Comparison of ENCODE assay signal across 24 cellular contexts in the genomic region with DNA sequence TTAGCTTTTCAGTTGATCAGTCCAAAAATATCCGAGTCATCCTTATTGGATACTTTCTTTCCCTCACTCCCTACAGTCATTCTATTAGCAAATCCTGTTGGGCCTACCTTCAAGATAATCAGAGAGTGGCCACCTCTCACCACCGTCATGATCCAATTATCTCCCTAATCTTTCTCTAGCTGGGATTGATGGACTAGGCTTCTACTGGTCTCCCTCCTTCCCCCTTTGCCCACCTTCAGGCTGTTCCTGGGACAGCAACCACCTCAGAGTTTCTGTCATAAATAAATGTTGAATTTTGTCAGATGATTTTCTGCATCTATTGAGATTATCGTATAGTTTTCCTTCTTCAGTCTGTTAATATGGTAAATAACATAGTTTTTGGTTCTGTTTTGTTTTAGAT. TPM values are rescaled to one million over a fixed set of nuclear protein-coding genes. Genes with fewer than 3 reads are reported as not detected.
"Had no signal": no experiment of that assay in that cellular context is flagged by ENCODE, and none has a peak within 500 bp of the region (broad histone marks: within the 10 kb centered on the region; RNA-seq: fewer than 3 reads in every experiment).

No MANE protein-coding gene starts in this region.

- H3K9ac ChIP-seq: KMS-11, SK-N-SH had no signal

- H3K4me2 ChIP-seq: KMS-11, SK-N-SH had no signal

- H3K27ac ChIP-seq: KMS-11, RWPE1 had no signal

- ATAC-seq: HepG2, Panc1, PC-3 had no signal

- DNase-seq: IMR-90, Kasumi-1, MM.1S, MV-4-11, NCI-H1048, NCI-H1105, NCI-H1417, NCI-H1436 treated with DMSO at 0.1 percent for 48 hours, NCI-H1694, NCI-H187 treated with DMSO at 0.1 percent for 48 hours, NCI-H2029 treated with DMSO at 0.1 percent for 48 hours, NCI-H2171 treated with DMSO at 0.1 percent for 48 hours, NCI-H345, NCI-H446 treated with DMSO at 0.1 percent for 48 hours, NCI-H510A treated with DMSO at 0.1 percent for 48 hours, NCI-H526, PC-3, SHP77, SK-N-SH, SW 1271 had no signal

- H3K9me3 ChIP-seq: SK-N-SH had no signal

RNA-seq across cellular contexts. Expression of a gene that starts 16.2 kb away (rescaled TPM):
- total RNA-seq: PC-3 had no signal
- polyA plus RNA-seq: HepG2 had no signal
